Comparison of ENCODE assay signal across 20 cellular contexts in the genomic region with DNA sequence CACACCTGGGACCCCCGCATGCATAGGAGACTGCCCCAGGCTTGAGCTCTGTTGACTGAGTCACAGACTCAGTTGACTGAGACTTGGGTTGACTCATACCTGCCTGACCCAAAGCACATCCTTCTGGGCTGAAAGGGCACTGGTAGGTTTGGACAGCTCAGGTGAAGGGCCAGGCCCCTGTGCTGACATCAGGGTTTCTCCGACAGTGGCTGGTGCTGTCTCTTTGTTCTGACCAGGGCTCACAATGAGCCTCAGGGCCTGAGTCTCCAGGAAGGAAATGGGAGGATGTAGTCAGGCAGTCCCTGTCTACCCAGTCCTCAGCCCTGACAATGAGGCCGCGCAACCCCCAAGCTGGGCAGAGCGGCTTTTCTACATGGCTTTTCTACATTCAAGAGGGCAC. TPM values are rescaled to one million over a fixed set of nuclear protein-coding genes. Genes with fewer than 3 reads are reported as not detected.
A peak's percentile ranks its signal among the peaks of the same experiment; 100 is the strongest.
DNase-seq lines count a peak whose midpoint lies in the region; ATAC-seq, FAIRE-seq and TF ChIP-seq lines count a peak whose summit lies in the region.
"Had no signal": no experiment of that assay in that cellular context is flagged by ENCODE, and none has a peak within 500 bp of the region (broad histone marks: within the 10 kb centered on the region; RNA-seq: fewer than 3 reads in every experiment).

No MANE protein-coding gene starts in this region.

- no peaks in the 10 kb centered on the region for H3K9me3 ChIP-seq in right lobe of liver
- H3K9me3 ChIP-seq in HepG2 (ENCODE audit: low read length): no peaks in the 10 kb centered on the region
- H3K9me3 ChIP-seq in endothelial cell of umbilical vein (replicated peaks; ENCODE audit: control insufficient read depth, insufficient read depth, low read length): no peaks in the 10 kb centered on the region
- H3K9me3 ChIP-seq in vagina: no peaks in the 10 kb centered on the region
- H3K9me3 ChIP-seq: breast epithelium, Caco-2, prostate gland had no signal

- 0 out of 2 replicates have a peak, but pooled peaks cover 6% of the 10 kb centered on the region for H4K20me1 ChIP-seq in HepG2 (ENCODE audit: insufficient read depth, low read length)
- no peaks in the 10 kb centered on the region for H4K20me1 ChIP-seq in endothelial cell of umbilical vein (replicated peaks; ENCODE audit: control insufficient read depth, extremely low read depth, insufficient read depth, low read length)

- no peak for FAIRE-seq in HepG2 (lab: Jason Lieb, UNC)
- peak; percentile 60 for FAIRE-seq in endothelial cell of umbilical vein (lab: Jason Lieb, UNC)
- FAIRE-seq: TTC549 had no signal

- H3K79me1 ChIP-seq in mesendoderm (ENCODE audit: low read length): no peaks in the 10 kb centered on the region

- no peak overlapping the region for H2BK120ac ChIP-seq in mesendoderm (ENCODE audit: low read depth, low read length)

- H3K9ac ChIP-seq in HepG2 (ENCODE audit: insufficient read depth, low read depth, low read length) (no peak overlapping the region), endothelial cell of umbilical vein (replicated peaks; ENCODE audit: extremely low read depth, insufficient read depth, low read length) (no peak overlapping the region), mesendoderm (ENCODE audit: low read length) (no peak overlapping the region)

- intact Hi-C loops in right lobe of liver (cut with DNase I) (loop anchor here in 1 of 2 donors (10.0 kb wide), 1 partner anchor 80 kb away; no protein-coding TSS in a partner anchor), HepG2 (cut with micrococcal nuclease; ENCODE audit: unreplicated experiment) (no loop called here), endothelial cell of umbilical vein (cut with micrococcal nuclease) (loop anchor here (2.0 kb wide), 1 partner anchor 14 kb away; no protein-coding TSS in a partner anchor), vagina (cut with DNase I) (no loop called here), posterior vena cava (cut with DNase I) (no loop called here)

- BruUV-seq in HepG2 (replicated peaks; lab: Mats Ljungman, UMichigan) (no TSS peak), endothelial cell of umbilical vein (replicated peaks; lab: Mats Ljungman, UMichigan) (no TSS peak)

- 100% methylated on average over 1 of the region's 5 CpGs for WGBS in right lobe of liver (ENCODE audit: insufficient coverage, low coverage, low lambda C conversion rate, missing lambda C conversion rate)
- WGBS in HepG2 (ENCODE audit: low lambda C conversion rate): 55% methylated on average over 4 of the region's 5 CpGs
- no CpG with 5 or more reads among the region's 5 CpGs for WGBS in mesendoderm (ENCODE audit: extremely low coverage, insufficient coverage, low lambda C conversion rate)

- no peak overlapping the region for H4K5ac ChIP-seq in mesendoderm (ENCODE audit: low read length)

- H2BK5ac ChIP-seq in mesendoderm (ENCODE audit: low read length): no peak overlapping the region

- H3K4me2 ChIP-seq in HepG2 (ENCODE audit: low read depth, low read length) (no peak overlapping the region), endothelial cell of umbilical vein (ENCODE audit: insufficient read depth, low read length) (no peak overlapping the region), mesendoderm (ENCODE audit: low read length) (no peak overlapping the region)

- TF ChIP-seq EP300 in HepG2 (IDR thresholded peaks at IDR 0.05; ENCODE audit: low read depth in 2 of 2, low read length in 2 of 2): no peak
- no peak for TF ChIP-seq EP300 in HepG2 (CRISPR knock-in tag; IDR thresholded peaks at IDR 0.05; ENCODE audit: borderline replicate concordance)

- H3K79me2 ChIP-seq in HepG2 (ENCODE audit: insufficient read depth, low read length) (no peaks in the 10 kb centered on the region), endothelial cell of umbilical vein (ENCODE audit: control insufficient read depth, insufficient read depth, low read length) (peaks cover 8% of the 10 kb centered on the region), mesendoderm (ENCODE audit: control insufficient read depth, insufficient read depth, low read length) (no peaks in the 10 kb centered on the region)

- H4K8ac ChIP-seq in mesendoderm (ENCODE audit: low read depth, low read length): no peak overlapping the region

- H3K27ac ChIP-seq in right lobe of liver: no peak overlapping the region
- no peak overlapping the region for H3K27ac ChIP-seq in HepG2 (ENCODE audit: extremely low read length, insufficient read depth, low read length)
- H3K27ac ChIP-seq in endothelial cell of umbilical vein (ENCODE audit: insufficient read depth, low read depth, low read length): peak overlapping the region; percentile 49
- H3K27ac ChIP-seq in mesendoderm (ENCODE audit: low read depth, low read length): no peak overlapping the region
- H3K27ac ChIP-seq in vagina: peak overlapping the region; percentile 2
- H3K27ac ChIP-seq: prostate gland had no signal

- TF ChIP-seq CTCF in right lobe of liver (IDR thresholded peaks at IDR 0.05) (no peak), HepG2 (CRISPR knock-in tag; IDR thresholded peaks at IDR 0.05) (no peak), endothelial cell of umbilical vein (IDR thresholded peaks at IDR 0.05; ENCODE audit: extremely low read depth in 1 of 2, insufficient read depth in 1 of 2, low read depth in 1 of 2, low read length in 2 of 2) (no peak), vagina (IDR thresholded peaks at IDR 0.05) (no peak)

- no peak overlapping the region for H2BK15ac ChIP-seq in mesendoderm (replicated peaks; ENCODE audit: low read depth)

- H3K56ac ChIP-seq in mesendoderm (ENCODE audit: low read length): no peak overlapping the region

- CTCF ChIA-PET in HepG2 (lab: Yijun Ruan, JAX; ENCODE audit: low intra/inter-chr PET ratio, low total read pairs): no interaction called here
- CTCF ChIA-PET in endothelial cell of umbilical vein (lab: Charles Lee): interaction anchor here (1.0 to 1.5 kb wide), 3 partner anchors 9 to 84 kb away, joined by 4 to 6 read pairs (median 5); no protein-coding TSS in a partner anchor

- H3K4me1 ChIP-seq in right lobe of liver (no peaks in the 10 kb centered on the region), HepG2 (ENCODE audit: insufficient read depth, low read length) (peaks cover 12% of the 10 kb centered on the region), endothelial cell of umbilical vein (ENCODE audit: control insufficient read depth, extremely low read depth, insufficient read depth, low read length) (peaks cover 45% of the 10 kb centered on the region), mesendoderm (ENCODE audit: control insufficient read depth, low read depth, low read length) (no peaks in the 10 kb centered on the region), vagina (peaks cover 5% of the 10 kb centered on the region)
- H3K4me1 ChIP-seq: Caco-2, prostate gland had no signal

- no peaks in the 10 kb centered on the region for H3K9me1 ChIP-seq in endothelial cell of umbilical vein (replicated peaks; ENCODE audit: control insufficient read depth, extremely low read depth, insufficient read depth, low read length)

- DNase-seq in right lobe of liver (no peak), HepG2 (ENCODE audit: low spot score) (no peak), endothelial cell of umbilical vein (ENCODE audit: low read depth, low spot score) (no peak), mesendoderm (peak; percentile 58), vagina (ENCODE audit: extremely low spot score in 2 of 2) (no peak), NCI-H2196 (lab: John Stamatoyannopoulos, UW; ENCODE audit: unreplicated experiment) (no peak), posterior vena cava (ENCODE audit: low spot score) (no peak), GOT3 (lab: John Stamatoyannopoulos, UW) (no peak)
- DNase-seq: activated CD4-positive, alpha-beta T cell treated with anti-CD3 and anti-CD28 coated beads, Interleukin-2, amount 50 U/mL, for 1 hour; activated T-cell treated with anti-CD3 and anti-CD28 coated beads, Interleukin-2, amount 50 U/mL, for 1 hour; Caco-2; EL; left colon; NCI-H1417 treated with DMSO at 0.1 percent for 48 hours; NCI-H2171; NCI-H774 had no signal

- TF ChIP-seq RAD21 in HepG2 (CRISPR knock-in tag; IDR thresholded peaks at IDR 0.05): no peak

- no peak overlapping the region for H3K4ac ChIP-seq in mesendoderm (ENCODE audit: low read depth, low read length)

- TF ChIP-seq POLR2A in right lobe of liver (IDR thresholded peaks at IDR 0.05) (no peak), HepG2 (IDR thresholded peaks at IDR 0.05; ENCODE audit: insufficient read depth in 1 of 2, low read depth in 2 of 2, low read length in 2 of 2) (no peak), endothelial cell of umbilical vein (IDR thresholded peaks at IDR 0.05; ENCODE audit: low read depth, low read length) (no peak), vagina (IDR thresholded peaks at IDR 0.05) (no peak)

- in situ Hi-C loops in HepG2 (cut with HindIII; ENCODE audit: extremely low pct_ligation_motif_present, low pct_unique_long_range_greater_than_20kb): no loop called here

- H3K23ac ChIP-seq in mesendoderm (ENCODE audit: low read length): no peak overlapping the region

- H3K4me3 ChIP-seq in right lobe of liver: no peak overlapping the region
- no peak overlapping the region for H3K4me3 ChIP-seq in HepG2 (replicated peaks in 1 of 3; ENCODE audit: insufficient read depth in 1 of 3, low read depth in 2 of 3, low read length in 3 of 3)
- no peak overlapping the region for H3K4me3 ChIP-seq in endothelial cell of umbilical vein (replicated peaks in 1 of 3; ENCODE audit: insufficient read depth in 1 of 3, low read depth in 1 of 3, low read length in 3 of 3)
- H3K4me3 ChIP-seq in mesendoderm (ENCODE audit: low read length): no peak overlapping the region
- no peak overlapping the region for H3K4me3 ChIP-seq in vagina
- H3K4me3 ChIP-seq: breast epithelium, prostate gland had no signal

- ATAC-seq in right lobe of liver: peak; percentile 14 to 34 (median 24)
- ATAC-seq in HepG2: no peak
- ATAC-seq: left colon had no signal

- H3K36me3 ChIP-seq in right lobe of liver (no peaks in the 10 kb centered on the region), HepG2 (replicated peaks in 1 of 2; ENCODE audit: control insufficient read depth in 1 of 2, insufficient read depth in 2 of 2, low read length in 2 of 2) (no peaks in the 10 kb centered on the region), endothelial cell of umbilical vein (ENCODE audit: control insufficient read depth in 2 of 2, extremely low read depth in 1 of 2, insufficient read depth in 2 of 2, low read length in 2 of 2) (peaks cover 0 to 5% of the 10 kb centered on the region in 2 experiments), mesendoderm (ENCODE audit: control insufficient read depth, insufficient read depth, low read length) (no peaks in the 10 kb centered on the region), vagina (no peaks in the 10 kb centered on the region)
- H3K36me3 ChIP-seq: breast epithelium, prostate gland had no signal

- H2AK5ac ChIP-seq in mesendoderm (ENCODE audit: low read length): no peak overlapping the region

- H2AFZ ChIP-seq in HepG2 (ENCODE audit: low read length): no peak overlapping the region
- no peak overlapping the region for H2AFZ ChIP-seq in endothelial cell of umbilical vein (ENCODE audit: low read depth, low read length)

- POLR2A ChIA-PET in HepG2 (lab: Yijun Ruan, JAX) (no interaction called here), endothelial cell of umbilical vein (lab: Charles Lee) (no interaction called here)

- H3K27me3 ChIP-seq in right lobe of liver: no peaks in the 10 kb centered on the region
- H3K27me3 ChIP-seq in HepG2 (ENCODE audit: control insufficient read depth in 1 of 2, insufficient read depth in 2 of 2, low read length in 2 of 2): peaks cover 7 to 67% of the 10 kb centered on the region in 2 experiments; a peak in 4 of 5 replicates
- H3K27me3 ChIP-seq in endothelial cell of umbilical vein (ENCODE audit: control insufficient read depth in 2 of 2, insufficient read depth in 2 of 2, low read length in 2 of 2): no peaks in the 10 kb centered on the region
- H3K27me3 ChIP-seq in mesendoderm (ENCODE audit: insufficient read depth, low read length, poor library complexity): peaks cover 5% of the 10 kb centered on the region
- no peaks in the 10 kb centered on the region for H3K27me3 ChIP-seq in vagina

- dilution Hi-C loops in endothelial cell of umbilical vein (cut with MboI; ENCODE audit: extremely low pct_ligation_motif_present, low sequenced_read_pairs): no loop called here

- H3K18ac ChIP-seq in mesendoderm (ENCODE audit: low read length): no peak overlapping the region

RNA-seq across cellular contexts. Expression of a gene that starts 6.5 kb away (rescaled TPM):
- total RNA-seq in right lobe of liver (10 to 100 TPM in 1 of 6 experiments, 1 to 10 TPM in 5; 3.0 to 12.4 (median 7.3) TPM), HepG2 (2016; rRNA removed; fragmentation: Illumina TruSeq; extraction: Trizol) (not detected in 2 replicates), endothelial cell of umbilical vein (56.6 and 77.3 TPM in 2 replicates), vagina (79.3 TPM), posterior vena cava (10 to 100 TPM; 16.2 to 20.9 TPM)
- not detected in 2 replicates for total RNA-seq in HepG2 (2016; cell fraction: cytosol; rRNA removed; fragmentation: Illumina TruSeq; extraction: Trizol; ENCODE audit: low read depth)
- not detected in 2 replicates for total RNA-seq in HepG2 (2016; cell fraction: insoluble cytoplasmic fraction; rRNA removed; fragmentation: Illumina TruSeq; extraction: Trizol)
- not detected in 2 replicates for total RNA-seq in HepG2 (2016; cell fraction: membrane; rRNA removed; fragmentation: Illumina TruSeq; extraction: Trizol)
- not detected in 2 replicates for total RNA-seq in HepG2 (2016; cell fraction: nucleus; rRNA removed; fragmentation: Illumina TruSeq; extraction: Trizol)
- polyA plus RNA-seq in HepG2 (2011; rRNA removed) (0.01 and 0.03 TPM in 2 replicates), endothelial cell of umbilical vein (70.2 and 77.3 TPM in 2 replicates)
- 0.03 and 0.05 TPM in 2 replicates for polyA plus RNA-seq in HepG2 (2011; cell fraction: cytosol; rRNA removed)
- 0.14 TPM in 1 of 2 replicates, not detected in the other for polyA plus RNA-seq in HepG2 (2011; cell fraction: nucleus; rRNA removed)
- 0.16 and 0.34 TPM in 2 replicates for polyA plus RNA-seq in HepG2 (2012)
- not detected in 2 replicates for polyA plus RNA-seq in HepG2 (2016; cell fraction: cytosol; fragmentation: Illumina TruSeq; extraction: Trizol; ENCODE audit: low read depth)
- polyA plus RNA-seq in HepG2 (2016; cell fraction: insoluble cytoplasmic fraction; fragmentation: Illumina TruSeq; extraction: Trizol; ENCODE audit: low read depth): not detected in 2 replicates
- not detected in 2 replicates for polyA plus RNA-seq in HepG2 (2016; cell fraction: membrane; fragmentation: Illumina TruSeq; extraction: Trizol; ENCODE audit: low read depth)
- not detected in 2 replicates for polyA plus RNA-seq in HepG2 (2016; cell fraction: nucleus; fragmentation: Illumina TruSeq; extraction: Trizol; ENCODE audit: insufficient read depth, low read depth)
- polyA minus RNA-seq in HepG2 (2011; rRNA and poly(A)+ RNA removed; ENCODE audit: low replicate concordance): 0.16 TPM in 1 of 2 replicates, not detected in the other
- polyA minus RNA-seq in HepG2 (2011; cell fraction: cytosol; rRNA and poly(A)+ RNA removed): not detected in 2 replicates
- not detected in 2 replicates for polyA minus RNA-seq in HepG2 (2011; cell fraction: nucleus; rRNA and poly(A)+ RNA removed)
- polyA plus RNA-seq in endothelial cell of umbilical vein (2011; cell fraction: cytosol; rRNA removed): 47.5 and 59.9 TPM in 2 replicates
- 70.4 and 94.6 TPM in 2 replicates for polyA plus RNA-seq in endothelial cell of umbilical vein (2011; cell fraction: nucleus; rRNA removed)
- 16.2 and 28.4 TPM in 2 replicates for polyA plus RNA-seq in endothelial cell of umbilical vein (2012)
- polyA minus RNA-seq in endothelial cell of umbilical vein: 46.1 and 59.7 TPM in 2 replicates
- not detected for polyA minus RNA-seq in endothelial cell of umbilical vein (2011; cell fraction: cytosol; rRNA and poly(A)+ RNA removed)
- polyA minus RNA-seq in endothelial cell of umbilical vein (2011; cell fraction: nucleus; rRNA and poly(A)+ RNA removed): 21.3 and 41.6 TPM in 2 replicates
- polyA plus RNA-seq in mesendoderm (2013, experiment 1 of 2): 0.24 TPM
- 0.15 TPM for polyA plus RNA-seq in mesendoderm (2013, experiment 2 of 2)

RNA-seq across cellular contexts. Expression of a gene that starts 50.0 kb away (rescaled TPM):
- total RNA-seq in right lobe of liver (10 to 100 TPM; 16.3 to 32.0 (median 23.7) TPM), HepG2 (2016; rRNA removed; fragmentation: Illumina TruSeq; extraction: Trizol) (40.4 and 54.8 TPM in 2 replicates), endothelial cell of umbilical vein (78.1 and 79.2 TPM in 2 replicates), vagina (47.1 TPM), posterior vena cava (10 to 100 TPM; 37.9 to 41.0 TPM)
- 58.9 and 65.5 TPM in 2 replicates for total RNA-seq in HepG2 (2016; cell fraction: cytosol; rRNA removed; fragmentation: Illumina TruSeq; extraction: Trizol; ENCODE audit: low read depth)
- total RNA-seq in HepG2 (2016; cell fraction: insoluble cytoplasmic fraction; rRNA removed; fragmentation: Illumina TruSeq; extraction: Trizol): 35.1 and 61.8 TPM in 2 replicates
- total RNA-seq in HepG2 (2016; cell fraction: membrane; rRNA removed; fragmentation: Illumina TruSeq; extraction: Trizol): 24.4 and 24.9 TPM in 2 replicates
- total RNA-seq in HepG2 (2016; cell fraction: nucleus; rRNA removed; fragmentation: Illumina TruSeq; extraction: Trizol): 52.0 and 62.6 TPM in 2 replicates
- polyA plus RNA-seq in HepG2 (2011; rRNA removed) (18.6 and 28.4 TPM in 2 replicates), endothelial cell of umbilical vein (26.8 and 29.3 TPM in 2 replicates)
- polyA plus RNA-seq in HepG2 (2011; cell fraction: cytosol; rRNA removed): 9.7 and 12.5 TPM in 2 replicates
- 158 and 176 TPM in 2 replicates for polyA plus RNA-seq in HepG2 (2011; cell fraction: nucleus; rRNA removed)
- 28.0 and 41.5 TPM in 2 replicates for polyA plus RNA-seq in HepG2 (2012)
- polyA plus RNA-seq in HepG2 (2016; cell fraction: cytosol; fragmentation: Illumina TruSeq; extraction: Trizol; ENCODE audit: low read depth): 7.8 and 7.9 TPM in 2 replicates
- 28.2 and 32.7 TPM in 2 replicates for polyA plus RNA-seq in HepG2 (2016; cell fraction: insoluble cytoplasmic fraction; fragmentation: Illumina TruSeq; extraction: Trizol; ENCODE audit: low read depth)
- 9.0 and 12.1 TPM in 2 replicates for polyA plus RNA-seq in HepG2 (2016; cell fraction: membrane; fragmentation: Illumina TruSeq; extraction: Trizol; ENCODE audit: low read depth)
- 146 and 160 TPM in 2 replicates for polyA plus RNA-seq in HepG2 (2016; cell fraction: nucleus; fragmentation: Illumina TruSeq; extraction: Trizol; ENCODE audit: insufficient read depth, low read depth)
- 50.2 and 100 TPM in 2 replicates for polyA minus RNA-seq in HepG2 (2011; rRNA and poly(A)+ RNA removed; ENCODE audit: low replicate concordance)
- polyA minus RNA-seq in HepG2 (2011; cell fraction: cytosol; rRNA and poly(A)+ RNA removed): 19.4 and 21.0 TPM in 2 replicates
- 53.3 and 54.8 TPM in 2 replicates for polyA minus RNA-seq in HepG2 (2011; cell fraction: nucleus; rRNA and poly(A)+ RNA removed)
- 23.1 and 28.2 TPM in 2 replicates for polyA plus RNA-seq in endothelial cell of umbilical vein (2011; cell fraction: cytosol; rRNA removed)
- 109 and 111 TPM in 2 replicates for polyA plus RNA-seq in endothelial cell of umbilical vein (2011; cell fraction: nucleus; rRNA removed)
- polyA plus RNA-seq in endothelial cell of umbilical vein (2012): 54.2 and 58.6 TPM in 2 replicates
- 36.6 and 55.5 TPM in 2 replicates for polyA minus RNA-seq in endothelial cell of umbilical vein
- 65.2 TPM for polyA minus RNA-seq in endothelial cell of umbilical vein (2011; cell fraction: cytosol; rRNA and poly(A)+ RNA removed)
- polyA minus RNA-seq in endothelial cell of umbilical vein (2011; cell fraction: nucleus; rRNA and poly(A)+ RNA removed): 43.8 and 58.8 TPM in 2 replicates
- polyA plus RNA-seq in mesendoderm (2013, experiment 1 of 2): 74.9 TPM
- polyA plus RNA-seq in mesendoderm (2013, experiment 2 of 2): 78.6 TPM

RNA-seq across cellular contexts. Expression of a gene that starts 55.2 kb away (rescaled TPM):
- under 1 TPM; 0.09 to 0.92 (median 0.27) TPM for total RNA-seq in right lobe of liver
- total RNA-seq in HepG2 (2016; rRNA removed; fragmentation: Illumina TruSeq; extraction: Trizol): 0.70 and 0.80 TPM in 2 replicates
- total RNA-seq in HepG2 (2016; cell fraction: cytosol; rRNA removed; fragmentation: Illumina TruSeq; extraction: Trizol; ENCODE audit: low read depth): 0.20 and 0.26 TPM in 2 replicates
- total RNA-seq in HepG2 (2016; cell fraction: insoluble cytoplasmic fraction; rRNA removed; fragmentation: Illumina TruSeq; extraction: Trizol): 0.68 and 1.1 TPM in 2 replicates
- total RNA-seq in HepG2 (2016; cell fraction: membrane; rRNA removed; fragmentation: Illumina TruSeq; extraction: Trizol): 0.59 and 0.62 TPM in 2 replicates
- total RNA-seq in HepG2 (2016; cell fraction: nucleus; rRNA removed; fragmentation: Illumina TruSeq; extraction: Trizol): 0.28 and 0.37 TPM in 2 replicates
- 0.14 and 0.16 TPM in 2 replicates for polyA plus RNA-seq in HepG2 (2011; rRNA removed)
- 0.10 and 0.12 TPM in 2 replicates for polyA plus RNA-seq in HepG2 (2011; cell fraction: cytosol; rRNA removed)
- polyA plus RNA-seq in HepG2 (2011; cell fraction: nucleus; rRNA removed): 0.09 and 0.43 TPM in 2 replicates
- 0.24 and 0.29 TPM in 2 replicates for polyA plus RNA-seq in HepG2 (2012)
- polyA plus RNA-seq in HepG2 (2016; cell fraction: cytosol; fragmentation: Illumina TruSeq; extraction: Trizol; ENCODE audit: low read depth): 0.24 and 0.27 TPM in 2 replicates
- polyA plus RNA-seq in HepG2 (2016; cell fraction: insoluble cytoplasmic fraction; fragmentation: Illumina TruSeq; extraction: Trizol; ENCODE audit: low read depth): 0.71 and 1.2 TPM in 2 replicates
- 0.50 and 0.52 TPM in 2 replicates for polyA plus RNA-seq in HepG2 (2016; cell fraction: membrane; fragmentation: Illumina TruSeq; extraction: Trizol; ENCODE audit: low read depth)
- 1.1 and 1.5 TPM in 2 replicates for polyA plus RNA-seq in HepG2 (2016; cell fraction: nucleus; fragmentation: Illumina TruSeq; extraction: Trizol; ENCODE audit: insufficient read depth, low read depth)
- polyA minus RNA-seq in HepG2 (2011; rRNA and poly(A)+ RNA removed; ENCODE audit: low replicate concordance): 0.38 TPM in 1 of 2 replicates, not detected in the other
- not detected in 2 replicates for polyA minus RNA-seq in HepG2 (2011; cell fraction: cytosol; rRNA and poly(A)+ RNA removed)
- 0.12 TPM in 1 of 2 replicates, not detected in the other for polyA minus RNA-seq in HepG2 (2011; cell fraction: nucleus; rRNA and poly(A)+ RNA removed)
- not detected in 2 replicates for total RNA-seq in endothelial cell of umbilical vein
- polyA plus RNA-seq in endothelial cell of umbilical vein: not detected in 2 replicates
- polyA plus RNA-seq in endothelial cell of umbilical vein (2011; cell fraction: cytosol; rRNA removed): not detected in 2 replicates
- polyA plus RNA-seq in endothelial cell of umbilical vein (2011; cell fraction: nucleus; rRNA removed): not detected in 2 replicates
- not detected in 2 replicates for polyA plus RNA-seq in endothelial cell of umbilical vein (2012)
- polyA minus RNA-seq in endothelial cell of umbilical vein: not detected in 2 replicates
- not detected for polyA minus RNA-seq in endothelial cell of umbilical vein (2011; cell fraction: cytosol; rRNA and poly(A)+ RNA removed)
- not detected in 2 replicates for polyA minus RNA-seq in endothelial cell of umbilical vein (2011; cell fraction: nucleus; rRNA and poly(A)+ RNA removed)
- polyA plus RNA-seq in mesendoderm (2013, experiment 1 of 2): 0.06 TPM
- polyA plus RNA-seq in mesendoderm (2013, experiment 2 of 2): 0.04 TPM
- 9.6 TPM for total RNA-seq in vagina
- not detected for total RNA-seq in posterior vena cava
- total RNA-seq: Caco-2, myocyte had no signal

Comparison
In these comparisons a context has a peak if more than half of its experiments do, and no peak if none do; other contexts are left out.
1. H3K27ac ChIP-seq: peak in endothelial cell of umbilical vein (single experiment) and vagina (single experiment); none in right lobe of liver (0 of 3), HepG2 (single experiment) and mesendoderm (single experiment).